In the genomic region with DNA sequence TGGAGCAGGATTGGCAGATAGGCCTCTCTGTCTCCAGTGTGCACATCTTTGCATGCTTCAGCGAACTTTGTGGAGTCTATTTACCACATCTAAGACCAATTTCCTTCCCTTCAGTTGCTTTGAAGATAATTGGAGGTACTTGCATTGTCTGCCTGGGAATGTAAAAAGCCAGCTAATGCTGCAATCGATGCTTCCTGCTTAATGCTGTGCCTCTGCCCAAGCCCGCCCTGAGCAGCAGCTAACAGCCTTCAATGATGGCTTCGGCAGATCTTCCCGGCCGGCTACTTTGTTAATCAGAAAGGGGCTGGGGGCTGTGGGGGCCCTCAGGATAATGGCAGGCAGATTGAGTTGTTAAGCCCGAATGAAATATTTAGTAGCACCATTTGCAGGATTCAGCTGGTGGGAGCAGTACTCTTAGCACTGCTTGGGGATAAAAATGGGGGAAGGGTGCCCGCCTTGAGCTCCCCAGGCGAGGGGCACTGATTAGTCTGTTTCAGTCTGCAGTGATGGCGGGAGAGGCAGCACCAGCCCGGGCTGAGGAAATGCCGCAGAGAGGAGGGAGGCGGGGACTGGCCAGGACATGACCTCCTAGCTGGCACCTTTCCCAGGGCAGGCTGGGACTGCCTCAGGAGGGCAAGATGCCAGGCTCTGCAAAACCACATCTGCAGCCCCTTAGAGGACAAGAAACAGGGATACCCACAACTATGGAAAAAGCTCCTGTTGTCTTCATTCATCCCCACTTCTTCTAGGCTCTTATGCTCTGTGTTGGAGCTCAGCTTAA, we compare ENCODE assay signal across 9 cellular contexts.
DNase-seq lines count a peak whose midpoint lies in the region; ATAC-seq and TF ChIP-seq lines count a peak whose summit lies in the region.
"Had no signal": no experiment of that assay in that cellular context is flagged by ENCODE, and none has a peak within 500 bp of the region (broad histone marks: within the 10 kb centered on the region; RNA-seq: fewer than 3 reads in every experiment).

No MANE protein-coding gene starts in this region.

- no peak for TF ChIP-seq CTCF in esophagus muscularis mucosa (IDR thresholded peaks at IDR 0.05)
- no peak for TF ChIP-seq CTCF in activated CD8-positive, alpha-beta T cell treated with anti-CD3 and anti-CD28 coated beads for 36 hours (IDR thresholded peaks at IDR 0.05)

- intact Hi-C loops in esophagus muscularis mucosa (cut with DNase I): no loop called here
- intact Hi-C loops in activated CD8-positive, alpha-beta T cell treated with anti-CD3 and anti-CD28 coated beads for 36 hours (cut with micrococcal nuclease): no loop called here

- ATAC-seq in activated CD8-positive, alpha-beta T cell treated with anti-CD3 and anti-CD28 coated beads for 36 hours: no peak

- CTCF ChIA-PET in activated CD8-positive, alpha-beta T cell treated with anti-CD3 and anti-CD28 coated beads for 36 hours (lab: Charles Lee): no interaction called here

- no peak overlapping the region for H2BK12ac ChIP-seq in trophoblast cell (ENCODE audit: low read length)

- no peaks in the 10 kb centered on the region for H3K9me3 Mint-ChIP-seq in activated CD8-positive, alpha-beta T cell treated with anti-CD3 and anti-CD28 coated beads for 36 hours

- H3K9me3 ChIP-seq in esophagus muscularis mucosa: no peaks in the 10 kb centered on the region
- H3K9me3 ChIP-seq in trophoblast cell (ENCODE audit: insufficient read depth, low read depth, low read length): peaks cover 2% of the 10 kb centered on the region

- H3K27ac ChIP-seq in esophagus muscularis mucosa (replicated peaks in 1 of 4): no peak overlapping the region
- H3K27ac ChIP-seq in trophoblast cell (ENCODE audit: low read depth, low read length): no peak overlapping the region

- no peak overlapping the region for H3K27ac Mint-ChIP-seq in activated CD8-positive, alpha-beta T cell treated with anti-CD3 and anti-CD28 coated beads for 36 hours

- H3K36me3 ChIP-seq in esophagus muscularis mucosa (no peaks in the 10 kb centered on the region), trophoblast cell (ENCODE audit: control insufficient read depth in 1 of 2, insufficient read depth in 2 of 2, low read length in 2 of 2) (no peaks in the 10 kb centered on the region), H7 (replicated peaks; ENCODE audit: control insufficient read depth, insufficient read depth, low read length) (no peaks in the 10 kb centered on the region)

- no peak overlapping the region for H4K12ac ChIP-seq in trophoblast cell (ENCODE audit: low read depth, low read length)

- H3K27me3 ChIP-seq in esophagus muscularis mucosa: no peaks in the 10 kb centered on the region
- H3K27me3 ChIP-seq in trophoblast cell (ENCODE audit: insufficient read depth, low read length): no peaks in the 10 kb centered on the region
- no peaks in the 10 kb centered on the region for H3K27me3 ChIP-seq in H7 (ENCODE audit: control insufficient read depth, insufficient read depth, low read length)

- H3K4me3 ChIP-seq in esophagus muscularis mucosa: peak overlapping the region in 1 of 4 donors; percentile 24
- H3K4me3 ChIP-seq in trophoblast cell (ENCODE audit: low read depth, low read length): no peak overlapping the region
- no peak overlapping the region for H3K4me3 ChIP-seq in H7 (ENCODE audit: insufficient read depth, low read depth, low read length)

- no peaks in the 10 kb centered on the region for H3K4me1 Mint-ChIP-seq in activated CD8-positive, alpha-beta T cell treated with anti-CD3 and anti-CD28 coated beads for 36 hours (ENCODE audit: low read depth)

- no peak overlapping the region for H4K8ac ChIP-seq in trophoblast cell (ENCODE audit: low read depth, low read length)

- H3K27me3 Mint-ChIP-seq in activated CD8-positive, alpha-beta T cell treated with anti-CD3 and anti-CD28 coated beads for 36 hours: peaks cover 15% of the 10 kb centered on the region

- H3K9ac ChIP-seq in trophoblast cell (ENCODE audit: low read length): no peak overlapping the region

- no peak overlapping the region for H2AK5ac ChIP-seq in trophoblast cell (ENCODE audit: low read length)

- H3K79me2 ChIP-seq in trophoblast cell (ENCODE audit: control insufficient read depth, insufficient read depth, low read length, poor library complexity): no peaks in the 10 kb centered on the region

- TF ChIP-seq EP300 in esophagus muscularis mucosa (IDR thresholded peaks at IDR 0.05): no peak

- DNase-seq in DMS79 (lab: John Stamatoyannopoulos, UW) (peak; percentile 97), NCI-H510A treated with DMSO at 0.1 percent for 48 hours (lab: John Stamatoyannopoulos, UW) (peak; percentile 59), esophagus muscularis mucosa (ENCODE audit: extremely low spot score) (peak; percentile 91), occipital lobe (lab: John Stamatoyannopoulos, UW) (peak; percentile 56), trophoblast cell (no peak), H7 (no peak), RKO (ENCODE audit: low spot score) (no peak)
- no peak for DNase-seq in activated CD8-positive, alpha-beta T cell treated with anti-CD3 and anti-CD28 coated beads for 36 hours
- DNase-seq: NCI-H1048 had no signal

- H3K4me3 Mint-ChIP-seq in activated CD8-positive, alpha-beta T cell treated with anti-CD3 and anti-CD28 coated beads for 36 hours: no peak overlapping the region

- H3K79me1 ChIP-seq in trophoblast cell (ENCODE audit: low read length): no peaks in the 10 kb centered on the region

- WGBS in esophagus muscularis mucosa: 30% methylated on average over 13 of the region's 13 CpGs
- WGBS in trophoblast cell (ENCODE audit: extremely low coverage, insufficient coverage, insufficient read length): no CpG with 5 or more reads among the region's 13 CpGs

- no peak for TF ChIP-seq POLR2A in esophagus muscularis mucosa (IDR thresholded peaks at IDR 0.05; ENCODE audit: low read depth)

- no peak overlapping the region for H2BK5ac ChIP-seq in trophoblast cell (ENCODE audit: low read depth, low read length, poor library complexity)

- H2BK120ac ChIP-seq in trophoblast cell (ENCODE audit: insufficient read depth, low read length, poor library complexity): no peak overlapping the region

- H3K18ac ChIP-seq in trophoblast cell (ENCODE audit: low read length): no peak overlapping the region

- no peak overlapping the region for H3K4me2 ChIP-seq in trophoblast cell (ENCODE audit: low read length)

- H3K4ac ChIP-seq in trophoblast cell (ENCODE audit: low read depth, low read length): no peak overlapping the region

- H3K23ac ChIP-seq in trophoblast cell (ENCODE audit: low read length): no peak overlapping the region

- H3K36me3 Mint-ChIP-seq in activated CD8-positive, alpha-beta T cell treated with anti-CD3 and anti-CD28 coated beads for 36 hours (ENCODE audit: low read depth): no peaks in the 10 kb centered on the region

- no peak overlapping the region for H2AFZ ChIP-seq in trophoblast cell (ENCODE audit: insufficient read depth, low read length, poor library complexity)

- H3K4me1 ChIP-seq in esophagus muscularis mucosa (peaks cover 11 to 19% (median 16%) of the 10 kb centered on the region in 4 donors), trophoblast cell (ENCODE audit: control insufficient read depth in 1 of 2, insufficient read depth in 2 of 2, low read length in 2 of 2) (no peaks in the 10 kb centered on the region)

- no peak overlapping the region for H4K91ac ChIP-seq in trophoblast cell (ENCODE audit: low read depth, low read length)

- POLR2A ChIA-PET in activated CD8-positive, alpha-beta T cell treated with anti-CD3 and anti-CD28 coated beads for 36 hours (lab: Charles Lee): no interaction called here

- H3K14ac ChIP-seq in trophoblast cell (ENCODE audit: low read length): no peak overlapping the region

Comparison
In these comparisons a context has a peak if more than half of its experiments do, and no peak if none do; other contexts are left out.
1. DNase-seq: peak in DMS79 (single experiment), NCI-H510A treated with DMSO at 0.1 percent for 48 hours (single experiment), esophagus muscularis mucosa (single experiment) and occipital lobe (single experiment); none in trophoblast cell (0 of 2), H7 (single experiment), RKO (single experiment) and activated CD8-positive, alpha-beta T cell treated with anti-CD3 and anti-CD28 coated beads for 36 hours (single experiment).